Comparison of ENCODE assay signal across 32 cellular contexts in genomic region chr9:17120203-17120602, GRCh38.
"Had no signal": no experiment of that assay in that cellular context is flagged by ENCODE, and none has a peak within 500 bp of the region (broad histone marks: within the 10 kb centered on the region; RNA-seq: fewer than 3 reads in every experiment).

No MANE protein-coding gene starts in this region.

- DNase-seq: activated effector memory CD4-positive, alpha-beta T cell treated with anti-CD3 and anti-CD28 coated beads, Interleukin-2, amount 50 U/mL, for 16 hours; activated effector memory CD4-positive, alpha-beta T cell treated with Interleukin-2 at 50 U/mL for 16 hours; activated gamma-delta T cell; activated gamma-delta T cell treated with Interleukin-2 at 50 U/mL for 16 hours; activated naive CD4-positive, alpha-beta T cell; activated naive CD4-positive, alpha-beta T cell treated with anti-CD3 and anti-CD28 coated beads for 36 hours; activated naive CD4-positive, alpha-beta T cell treated with anti-CD3 and anti-CD28 coated beads, Interleukin-2, amount 10 ng/mL, durations not matched to agents 7 days and 5 days; activated naive CD4-positive, alpha-beta T cell treated with anti-CD3 and anti-CD28 coated beads, Interleukin-2, amount 50 U/mL, for 16 hours; activated naive CD4-positive, alpha-beta T cell treated with Interleukin-2 at 50 U/mL for 16 hours; activated naive CD8-positive, alpha-beta T cell treated with anti-CD3 and anti-CD28 coated beads for 36 hours; activated naive CD8-positive, alpha-beta T cell treated with anti-CD3 and anti-CD28 coated beads, Interleukin-2, amount 10 ng/mL, durations not matched to agents 7 days and 5 days; activated naive CD8-positive, alpha-beta T cell treated with anti-CD3 and anti-CD28 coated beads, Interleukin-2, amount 50 U/mL, for 24 hours; activated T-cell treated with anti-CD3 and anti-CD28 coated beads, Interleukin-2, amount 50 U/mL, for 1 hour; activated T-cell treated with anti-CD3 and anti-CD28 coated beads, Interleukin-2, amount 50 U/mL, for 24 hours; activated T-cell treated with anti-CD3 and anti-CD28 coated beads, Interleukin-2, amount 50 U/mL, for 4 hours; activated T-cell treated with anti-CD3 and anti-CD28 coated beads, Interleukin-2, amount 50 U/mL, for 48 hours; activated T-cell treated with anti-CD3 and anti-CD28 coated beads, Interleukin-2, amount 50 U/mL, for 72 hours; adrenal gland; amniotic stem cell; amygdala; anterior cingulate cortex; aorta; body of pancreas; brain microvascular endothelial cell; caudate nucleus; central memory CD4-positive, alpha-beta T cell; cerebellar nuclear complex had no signal

- H3K36me3 ChIP-seq: adrenal gland, ascending aorta, brain microvascular endothelial cell, breast epithelium, cardiac muscle cell had no signal

- H3K27ac ChIP-seq: adrenal gland, ascending aorta, body of pancreas, brain microvascular endothelial cell, breast epithelium, cardiac muscle cell had no signal

- H3K4me1 ChIP-seq: adrenal gland, ascending aorta, body of pancreas, breast epithelium had no signal

- H3K9me3 ChIP-seq: adrenal gland, ascending aorta, body of pancreas, breast epithelium had no signal

- H3K4me3 ChIP-seq: adrenal gland, ascending aorta, body of pancreas, breast epithelium, cardiac muscle cell had no signal

- H3K27me3 ChIP-seq: adrenal gland, ascending aorta, body of pancreas, brain microvascular endothelial cell, breast epithelium, cardiac muscle cell had no signal

- ATAC-seq: activated naive CD4-positive, alpha-beta T cell treated with anti-CD3 and anti-CD28 coated beads, Interleukin-2, amount 50 U/mL, for 72 hours; activated naive CD8-positive, alpha-beta T cell treated with anti-CD3 and anti-CD28 coated beads, Interleukin-2, amount 50 U/mL, for 24 hours; activated T-cell treated with anti-CD3 and anti-CD28 coated beads, Interleukin-2, amount 50 U/mL, for 4 hours; activated T-cell treated with anti-CD3 and anti-CD28 coated beads, Interleukin-2, amount 50 U/mL, for 72 hours; activated T-helper 17 cell treated with anti-CD3 and anti-CD28 coated beads, Interleukin-2, amount 50 U/mL, for 72 hours; body of pancreas had no signal
